In the genomic region with DNA sequence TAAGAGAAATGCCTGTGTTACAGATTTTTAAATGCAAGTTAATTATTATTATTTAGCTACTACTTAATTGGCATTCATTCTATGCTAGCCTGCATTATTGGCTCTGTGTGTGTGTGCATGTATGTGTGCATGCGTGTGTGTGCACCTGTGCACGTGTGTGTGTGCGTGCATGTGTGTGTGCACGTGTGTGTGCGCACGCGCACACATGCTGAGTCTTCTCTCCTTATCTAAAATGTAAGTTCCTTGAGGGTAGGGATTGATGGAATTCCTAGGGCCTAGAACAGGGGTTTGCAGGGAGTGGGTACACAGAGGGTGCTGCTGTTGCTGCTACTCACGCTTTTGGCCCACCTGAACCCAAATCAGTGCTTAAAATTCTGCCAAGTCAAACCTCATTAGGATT, we compare ENCODE assay signal across 16 cellular contexts. TPM values are rescaled to one million over a fixed set of nuclear protein-coding genes. Genes with fewer than 3 reads are reported as not detected.
DNase-seq lines count a peak whose midpoint lies in the region; ATAC-seq, FAIRE-seq and TF ChIP-seq lines count a peak whose summit lies in the region.
"Had no signal": no experiment of that assay in that cellular context is flagged by ENCODE, and none has a peak within 500 bp of the region (broad histone marks: within the 10 kb centered on the region; RNA-seq: fewer than 3 reads in every experiment).

No MANE protein-coding gene starts in this region.

- peak overlapping the region; percentile 38 for H3K27ac ChIP-seq in CD4-positive, CD25-positive, alpha-beta regulatory T cell (ENCODE audit: insufficient read depth, low read length, poor library complexity, severe bottlenecking)
- H3K27ac ChIP-seq in DND-41 (ENCODE audit: low read length) = no peak overlapping the region
- peak overlapping the region; percentile 95 for H3K27ac ChIP-seq in GM12878 (ENCODE audit: control insufficient read depth, insufficient read depth)
- H3K27ac ChIP-seq: sigmoid colon, SJCRH30 had no signal

- no peak for TF ChIP-seq EP300 in GM12878 (IDR thresholded peaks at IDR 0.05; ENCODE audit: borderline replicate concordance in 1 of 2, control insufficient read depth in 1 of 2, low read depth in 2 of 2, low read length in 2 of 2)

- no peak for ATAC-seq in CD4-positive, CD25-positive, alpha-beta regulatory T cell (ENCODE audit: low read depth in 2 of 2)
- ATAC-seq in DND-41 (ENCODE audit: insufficient read depth, low read depth) (0 out of 3 replicates have a peak, but pooled peaks have one; percentile 27), GM12878 (no peak), GM19351 (IDR thresholded peaks at IDR 0.05; ENCODE audit: unreplicated experiment) (no peak)
- ATAC-seq: K562 had no signal

- H4K20me1 ChIP-seq in DND-41 (ENCODE audit: insufficient read depth, low read length) (no peaks in the 10 kb centered on the region), GM12878 (ENCODE audit: control insufficient read depth, insufficient read depth) (no peaks in the 10 kb centered on the region)

- POLR2A ChIA-PET in GM12878 (lab: Charles Lee) = interaction anchor here (1.1 to 6.1 kb wide), 14 partner anchors 13 to 184 kb away, joined by 3 to 67 read pairs (median 14); a partner anchor contains a TSS

- no peak for TF ChIP-seq POLR2A in GM12878 (IDR thresholded peaks at IDR 0.05; ENCODE audit: low read depth, low read length)

- H3K27me3 Mint-ChIP-seq in CD4-positive, CD25-positive, alpha-beta regulatory T cell = no peaks in the 10 kb centered on the region
- no peaks in the 10 kb centered on the region for H3K27me3 Mint-ChIP-seq in nephron (ENCODE audit: low read depth)

- in situ Hi-C loops in GM12878 (cut with MboI) = no loop called here

- H3K79me2 ChIP-seq in DND-41 (ENCODE audit: insufficient read depth, low read length) = no peaks in the 10 kb centered on the region
- H3K79me2 ChIP-seq in GM12878 (ENCODE audit: control insufficient read depth, insufficient read depth, low read length) = no peaks in the 10 kb centered on the region; the same call in 1 of the 2 replicates

- H3K4me2 ChIP-seq in DND-41 (ENCODE audit: insufficient read depth, low read length) (no peak overlapping the region), GM12878 (ENCODE audit: control insufficient read depth, insufficient read depth) (peak overlapping the region; percentile 17; the same call in 1 of the 2 replicates)

- peak overlapping the region in 2 of 3 donors; percentile 32 to 84 for H3K27ac Mint-ChIP-seq in CD4-positive, CD25-positive, alpha-beta regulatory T cell
- peak overlapping the region; percentile 83 to 90 (median 90) for H3K27ac Mint-ChIP-seq in nephron

- no peak overlapping the region for H3K9ac ChIP-seq in DND-41 (ENCODE audit: low read depth, low read length)
- no peak overlapping the region for H3K9ac ChIP-seq in GM12878 (ENCODE audit: control insufficient read depth, insufficient read depth, low read length)

- peaks cover 40% of the 10 kb centered on the region for H3K4me1 ChIP-seq in CD4-positive, CD25-positive, alpha-beta regulatory T cell (ENCODE audit: control insufficient read depth, insufficient read depth, low read length, poor library complexity, severe bottlenecking)
- H3K4me1 ChIP-seq in DND-41 (ENCODE audit: insufficient read depth, low read length) (peaks cover 18% of the 10 kb centered on the region), GM12878 (ENCODE audit: control insufficient read depth, insufficient read depth, low read length) (peaks cover 46% of the 10 kb centered on the region)

- no peak for FAIRE-seq in GM12878 (lab: Jason Lieb, UNC)
- FAIRE-seq: K562 had no signal

- DNase-seq in CD4-positive, CD25-positive, alpha-beta regulatory T cell = no peak
- DNase-seq in DND-41 = no peak
- no peak for DNase-seq in GM12878 (ENCODE audit: low read depth, low spot score)
- no peak for DNase-seq in cerebellar nuclear complex (lab: John Stamatoyannopoulos, UW)
- DNase-seq in amniotic stem cell (lab: John Stamatoyannopoulos, UW) = no peak
- DNase-seq: C1 segment of cervical spinal cord, erythroblast, NCI-H2107, NCI-H526 treated with DMSO at 0.1 percent for 48 hours, sigmoid colon, SJCRH30 had no signal

- CTCF ChIA-PET in GM12878 (lab: Yijun Ruan, JAX) = interaction anchor here (1.1 to 4.3 kb wide), 10 partner anchors 12 to 300 kb away, joined by 3 to 32 read pairs (median 6); no protein-coding TSS in a partner anchor

- H3K27me3 ChIP-seq in CD4-positive, CD25-positive, alpha-beta regulatory T cell (ENCODE audit: control insufficient read depth, insufficient read depth, low read length) = no peaks in the 10 kb centered on the region
- H3K27me3 ChIP-seq in DND-41 (ENCODE audit: insufficient read depth, low read length, poor library complexity) (no peaks in the 10 kb centered on the region), GM12878 (replicated peaks in 1 of 2; ENCODE audit: control insufficient read depth in 2 of 2, insufficient read depth in 2 of 2, low read length in 1 of 2) (no peaks in the 10 kb centered on the region)
- H3K27me3 ChIP-seq: sigmoid colon, SJCRH30 had no signal

- SMC1A ChIA-PET in GM12878 (lab: Charles Lee; ENCODE audit: uncharacterized antibody, unreplicated experiment) = interaction anchor here (0.6 to 7.2 kb wide), 24 partner anchors 8 to 219 kb away, joined by 3 to 112 read pairs (median 23); a partner anchor contains a TSS

- WGBS in GM12878 (ENCODE audit: insufficient coverage, insufficient replicate concordance, low lambda C conversion rate, missing lambda C conversion rate) = 82% methylated on average over 8 of the region's 8 CpGs

- TF ChIP-seq RAD21 in GM12878 (IDR thresholded peaks at IDR 0.05; ENCODE audit: insufficient read depth, low read depth, low read length) = no peak

- H3K4me1 Mint-ChIP-seq in CD4-positive, CD25-positive, alpha-beta regulatory T cell = peaks cover 26 to 60% (median 53%) of the 10 kb centered on the region in 4 donors
- peaks cover 45% of the 10 kb centered on the region for H3K4me1 Mint-ChIP-seq in nephron

- peaks cover 34% of the 10 kb centered on the region for H3K36me3 Mint-ChIP-seq in CD4-positive, CD25-positive, alpha-beta regulatory T cell
- H3K36me3 Mint-ChIP-seq in nephron (ENCODE audit: low read depth) = no peaks in the 10 kb centered on the region

- RAD21 ChIA-PET in GM12878 (lab: Charles Lee; ENCODE audit: unreplicated experiment) = interaction anchor here (0.7 to 6.3 kb wide), 24 partner anchors 15 to 220 kb away, joined by 3 to 108 read pairs (median 14); a partner anchor contains a TSS

- TF ChIP-seq CTCF in DND-41 (IDR thresholded peaks at IDR 0.05; ENCODE audit: borderline replicate concordance, extremely low read depth, low read length, poor library complexity, severe bottlenecking) (no peak), GM12878 (IDR thresholded peaks at IDR 0.05 in 2 of 3, conservative IDR thresholded peaks at IDR 0.05 in 1 of 3; ENCODE audit: control insufficient read depth in 2 of 3, extremely low read depth in 1 of 3, insufficient read depth in 1 of 3, low read depth in 3 of 3, low read length in 3 of 3) (no peak), nephron (IDR thresholded peaks at IDR 0.05; ENCODE audit: unreplicated experiment in 3 of 3) (no peak)

- peak overlapping the region in 1 of 4 donors; percentile 66 for H3K4me3 Mint-ChIP-seq in CD4-positive, CD25-positive, alpha-beta regulatory T cell
- no peak overlapping the region for H3K4me3 Mint-ChIP-seq in nephron
- H3K4me3 Mint-ChIP-seq: dendritic cell treated with granulocyte-macrophage colony-stimulating factor and Interleukin-4, amounts not matched to agents 40 ng/mL and 50 ng/mL, for 4 days had no signal

- no peak overlapping the region for H2AFZ ChIP-seq in DND-41 (ENCODE audit: low read depth, low read length)
- H2AFZ ChIP-seq in GM12878 (ENCODE audit: control insufficient read depth, low read depth, low read length) = no peak overlapping the region

- no TSS peak for BruUV-seq in GM12878 (replicated peaks; lab: Mats Ljungman, UMichigan)

- H3K36me3 ChIP-seq in CD4-positive, CD25-positive, alpha-beta regulatory T cell (ENCODE audit: control insufficient read depth, insufficient read depth, low read length) = no peaks in the 10 kb centered on the region
- no peaks in the 10 kb centered on the region for H3K36me3 ChIP-seq in DND-41 (ENCODE audit: insufficient read depth, low read length)
- peaks cover 8 to 19% of the 10 kb centered on the region in 2 experiments for H3K36me3 ChIP-seq in GM12878 (ENCODE audit: control insufficient read depth in 2 of 2, insufficient read depth in 2 of 2, low read length in 1 of 2)
- H3K36me3 ChIP-seq: sigmoid colon, SJCRH30 had no signal

- H3K4me3 ChIP-seq in CD4-positive, CD25-positive, alpha-beta regulatory T cell (ENCODE audit: low read depth, low read length) = peak overlapping the region; percentile 51
- no peak overlapping the region for H3K4me3 ChIP-seq in DND-41 (ENCODE audit: low read depth in 1 of 2, low read length in 2 of 2)
- no peak overlapping the region for H3K4me3 ChIP-seq in GM12878
- H3K4me3 ChIP-seq: K562, lung, sigmoid colon, SJCRH30 had no signal

- H3K9me3 ChIP-seq in CD4-positive, CD25-positive, alpha-beta regulatory T cell (ENCODE audit: control insufficient read depth in 2 of 2, low read length in 2 of 2) = no peaks in the 10 kb centered on the region
- H3K9me3 ChIP-seq in DND-41 (ENCODE audit: insufficient read depth, low read length, severe bottlenecking) (no peaks in the 10 kb centered on the region), GM12878 (replicated peaks; ENCODE audit: control insufficient read depth, insufficient read depth, low read length) (no peaks in the 10 kb centered on the region)
- H3K9me3 ChIP-seq: sigmoid colon, SJCRH30 had no signal

- H3K9me3 Mint-ChIP-seq in CD4-positive, CD25-positive, alpha-beta regulatory T cell = peaks cover 0 to 2% (median 0%) of the 10 kb centered on the region in 7 donors
- no peaks in the 10 kb centered on the region for H3K9me3 Mint-ChIP-seq in nephron
- H3K9me3 Mint-ChIP-seq: dendritic cell treated with granulocyte-macrophage colony-stimulating factor and Interleukin-4, amounts not matched to agents 40 ng/mL and 50 ng/mL, for 4 days had no signal

- intact Hi-C loops in GM12878 (cut with micrococcal nuclease; ENCODE audit: unreplicated experiment) = loop anchor here (2.0 to 5.0 kb wide), 5 partner anchors 43 to 104 kb away; a partner anchor contains a TSS

RNA-seq across cellular contexts. Expression of a gene that starts 43.8 kb away (rescaled TPM):
- total RNA-seq in CD4-positive, CD25-positive, alpha-beta regulatory T cell = 104 TPM
- polyA plus RNA-seq in CD4-positive, CD25-positive, alpha-beta regulatory T cell = 10 to 100 TPM; 18.1 to 21.5 (median 19.9) TPM
- total RNA-seq in GM12878 (2013; cell fraction: nucleolus; rRNA removed) = 359 and 392 TPM in 2 replicates
- total RNA-seq in GM12878 (2014; rRNA removed) (16.9 and 21.3 TPM in 2 replicates), GM12878 (2014; rRNA removed; fragmentation: Illumina TruSeq; extraction: Trizol) (18.4 and 20.1 TPM in 2 replicates), GM12878 (2021) (15.2 and 17.5 TPM in 2 replicates)
- 21.4 TPM for polyA plus RNA-seq in GM12878 (2011; ENCODE audit: low read depth)
- polyA plus RNA-seq in GM12878 (2011; rRNA removed) (82.7 and 92.6 TPM in 2 replicates), GM12878 (2014; fragmentation: Illumina TruSeq; extraction: Trizol) (14.0 and 14.2 TPM in 2 replicates), GM12878 (2014; fragmentation: Nextera tagmentation; extraction: Ambion mirVana) (1 to 10 TPM; 4.9 to 6.3 TPM), GM12878 (2014; rRNA removed) (13.0 and 15.3 TPM in 2 replicates), GM12878 (2016; fragmentation: Nextera tagmentation; extraction: Ambion mirVana) (10 to 100 TPM in 1 of 2 experiments, 1 to 10 TPM in 1; 9.7 to 12.1 TPM)
- polyA plus RNA-seq in GM12878 (2011; cell fraction: cytosol; rRNA removed) = 78.6 and 84.6 TPM in 2 replicates
- polyA plus RNA-seq in GM12878 (2011; cell fraction: nucleus; rRNA removed) = 78.6 and 79.5 TPM in 2 replicates
- polyA plus RNA-seq in GM12878 (2012) = 29.0 and 31.7 TPM in 2 replicates
- 260 and 266 TPM in 2 replicates for polyA minus RNA-seq in GM12878 (2011; rRNA and poly(A)+ RNA removed)
- 53.4 and 63.7 TPM in 2 replicates for polyA minus RNA-seq in GM12878 (2011; cell fraction: cytosol; rRNA and poly(A)+ RNA removed)
- 204 and 326 TPM in 2 replicates for polyA minus RNA-seq in GM12878 (2011; cell fraction: nucleus; rRNA and poly(A)+ RNA removed)
